8 cellular contexts compared by ENCODE assay signal in genomic region chr7:25125137-25125946, GRCh38. TPM values are rescaled to one million over a fixed set of nuclear protein-coding genes. Genes with fewer than 3 reads are reported as not detected.
DNase-seq lines count a peak whose midpoint lies in the region; ATAC-seq and TF ChIP-seq lines count a peak whose summit lies in the region.

Gene CYCS, minus strand, starts transcription at chr7:25125260. Its CDS starts 1,141 bp downstream, at chr7:25124119.

- H3K36me3 ChIP-seq in PC-9 (ENCODE audit: low read depth) = peaks cover 35% of the 10 kb centered on the region
- peaks cover 5% of the 10 kb centered on the region for H3K36me3 ChIP-seq in mucosa of descending colon (ENCODE audit: low read depth)

- no peaks in the 10 kb centered on the region for H3K9me2 ChIP-seq in PC-9 (ENCODE audit: insufficient read depth)

- H3K4me1 ChIP-seq in PC-9 (replicated peaks; ENCODE audit: insufficient read depth) = peaks cover 21% of the 10 kb centered on the region; the same call in 1 of the 2 replicates
- peaks cover 12% of the 10 kb centered on the region for H3K4me1 ChIP-seq in mucosa of descending colon (ENCODE audit: low read depth)

- H3K9me3 ChIP-seq in PC-9 (ENCODE audit: insufficient read depth, low read depth) = no peaks in the 10 kb centered on the region
- no peaks in the 10 kb centered on the region for H3K9me3 ChIP-seq in mucosa of descending colon

- TSS peak; percentile 99 for BruUV-seq in PC-9 (replicated peaks; lab: Mats Ljungman, UMichigan)

- H3K79me2 ChIP-seq in PC-9 (ENCODE audit: low read depth) = peaks cover 37% of the 10 kb centered on the region

- peaks cover 21% of the 10 kb centered on the region for H3K27me3 ChIP-seq in PC-9 (ENCODE audit: insufficient read depth, low read depth)

- peak within 1 kb of the TSS; percentile 82 for H3K4me3 ChIP-seq in Jurkat, Clone E6-1 (ENCODE audit: low read length)
- peak within 1 kb of the TSS; percentile 66 for H3K4me3 ChIP-seq in PC-9
- H3K4me3 ChIP-seq in mucosa of descending colon = peak within 1 kb of the TSS; percentile 95

- intact Hi-C loops in PC-9 (cut with micrococcal nuclease; ENCODE audit: unreplicated experiment) (loop anchor here (10.0 kb wide), 1 partner anchor 551 kb away; the partner anchor contains the start of gene PALS2), mucosa of descending colon (cut with DNase I, micrococcal nuclease) (no loop called here)

- ATAC-seq in GM21619 (IDR thresholded peaks at IDR 0.05; ENCODE audit: unreplicated experiment) = peak; percentile 93
- peak; percentile 94 for ATAC-seq in mucosa of descending colon

- CTCF ChIA-PET in PC-9 (lab: Charles Lee) = interaction anchor here (0.6 to 1.0 kb wide), 7 partner anchors 24 to 1767 kb away, joined by 3 to 17 read pairs (median 7); no protein-coding TSS in a partner anchor

- H3F3A ChIP-seq in PC-9 (ENCODE audit: insufficient read depth, low read depth) = peaks cover 36% of the 10 kb centered on the region

- TF ChIP-seq CTCF in PC-9 (conservative IDR thresholded peaks at IDR 0.05) = no peak
- peak; percentile 9 for TF ChIP-seq CTCF in mucosa of descending colon (IDR thresholded peaks at IDR 0.05)

- H4K20me1 ChIP-seq in PC-9 (ENCODE audit: insufficient read depth) = peaks cover 38% of the 10 kb centered on the region

- peak within 1 kb of the TSS; percentile 88 for H3K4me2 ChIP-seq in PC-9

- H3K27ac ChIP-seq in PC-9 (peak within 1 kb of the TSS; percentile 66), epithelial cell of prostate (peak within 1 kb of the TSS; percentile 64)

- H2AFZ ChIP-seq in PC-9 = peak within 1 kb of the TSS; percentile 90

- POLR2A ChIA-PET in PC-9 (lab: Charles Lee; ENCODE audit: unreplicated experiment) = interaction anchor here (0.6 to 0.8 kb wide), 14 partner anchors 26 to 1826 kb away, joined by 3 to 18 read pairs (median 4); partner anchors contain the start of genes MALSU1 and OSBPL3

- DNase-seq in DMS153 (lab: John Stamatoyannopoulos, UW) (peak; percentile 100), PC-9 (peak; percentile 100), epithelial cell of prostate (ENCODE audit: low read depth, low spot score) (peak; percentile 99), mucosa of descending colon (peak; percentile 100)
- DNase-seq in Jurkat, Clone E6-1 (ENCODE audit: low read depth, low spot score) = peak; percentile 100
- DNase-seq in activated T-cell treated with anti-CD3 and anti-CD28 coated beads, Interleukin-2, amount 50 U/mL, for 1 hour = peak; percentile 99
- DNase-seq in stimulated activated CD8-positive, alpha-beta memory T cell treated with anti-CD3 and anti-CD28 coated beads, Interleukin-4, amount 100 ng/mL, for 24 hours (ENCODE audit: low read depth) = peak; percentile 99

RNA-seq across cellular contexts. Expression of gene CYCS, which starts in this region (rescaled TPM):
- 443 TPM for polyA plus RNA-seq in Jurkat, Clone E6-1 (2012; ENCODE audit: insufficient read depth, insufficient read length)
- total RNA-seq in PC-9 (2021) (101 and 120 TPM in 2 replicates), mucosa of descending colon (100 to 1,000 TPM; 219 to 360 (median 339) TPM)

Comparison
In these comparisons a context has a peak if more than half of its experiments do, and no peak if none do; other contexts are left out.
1. Peak in every context shown above with its lines: DNase-seq, ATAC-seq, H3K4me3 ChIP-seq and H3K27ac ChIP-seq.